ENCODE assay signal across 8 cellular contexts in genomic region chr3:160756907-160757623, GRCh38. TPM values are rescaled to one million over a fixed set of nuclear protein-coding genes. Genes with fewer than 3 reads are reported as not detected.
A peak's percentile ranks its signal among the peaks of the same experiment; 100 is the strongest.
DNase-seq lines count a peak whose midpoint lies in the region; ATAC-seq and TF ChIP-seq lines count a peak whose summit lies in the region.

No MANE protein-coding gene starts in this region.

- ATAC-seq in T-cell (replicated peaks in 1 of 4): no peak
- ATAC-seq in GM21619 (IDR thresholded peaks at IDR 0.05; ENCODE audit: unreplicated experiment): no peak
- no peak for ATAC-seq in GM21528 (IDR thresholded peaks at IDR 0.05; ENCODE audit: low FRiP score, unreplicated experiment)
- ATAC-seq in HG03432 (IDR thresholded peaks at IDR 0.05; ENCODE audit: unreplicated experiment): no peak

- POLR2A ChIA-PET in T-cell (lab: Charles Lee): no interaction called here

- H3K79me2 ChIP-seq in trophoblast cell (ENCODE audit: control insufficient read depth, insufficient read depth, low read length, poor library complexity): peaks cover 3% of the 10 kb centered on the region

- TF ChIP-seq CTCF in glutamatergic neuron (IDR thresholded peaks at IDR 0.05; ENCODE audit: partially characterized antibody, unreplicated experiment): no peak

- H2AFZ ChIP-seq in trophoblast cell (ENCODE audit: insufficient read depth, low read length, poor library complexity): no peak overlapping the region

- H3K27me3 Mint-ChIP-seq in T-cell: peaks cover 11 to 15% of the 10 kb centered on the region in 2 donors
- H3K27me3 Mint-ChIP-seq in glutamatergic neuron (ENCODE audit: unreplicated experiment): peaks cover 19% of the 10 kb centered on the region

- H3K27ac ChIP-seq in trophoblast cell (ENCODE audit: low read depth, low read length): no peak overlapping the region

- H3K18ac ChIP-seq in trophoblast cell (ENCODE audit: low read length): no peak overlapping the region

- no peak overlapping the region for H2BK5ac ChIP-seq in trophoblast cell (ENCODE audit: low read depth, low read length, poor library complexity)

- no CpG with 5 or more reads among the region's 19 CpGs for WGBS in trophoblast cell (ENCODE audit: extremely low coverage, insufficient coverage, insufficient read length)

- H3K4me3 Mint-ChIP-seq in T-cell (peak overlapping the region; percentile 91 to 96 (median 94)), glutamatergic neuron (ENCODE audit: unreplicated experiment) (peak overlapping the region; percentile 99)

- no peak overlapping the region for H3K4ac ChIP-seq in trophoblast cell (ENCODE audit: low read depth, low read length)

- no peaks in the 10 kb centered on the region for H3K36me3 ChIP-seq in trophoblast cell (ENCODE audit: control insufficient read depth in 1 of 2, insufficient read depth in 2 of 2, low read length in 2 of 2)

- H2AK5ac ChIP-seq in trophoblast cell (ENCODE audit: low read length): no peak overlapping the region

- peak overlapping the region; percentile 10 for H3K9ac ChIP-seq in trophoblast cell (ENCODE audit: low read length)

- peaks cover 28 to 38% (median 35%) of the 10 kb centered on the region in 3 donors for H3K4me1 Mint-ChIP-seq in T-cell
- H3K4me1 Mint-ChIP-seq in glutamatergic neuron (ENCODE audit: low read depth, unreplicated experiment): peaks cover 22% of the 10 kb centered on the region

- H3K9me3 Mint-ChIP-seq in T-cell: no peaks in the 10 kb centered on the region
- H3K9me3 Mint-ChIP-seq in glutamatergic neuron (ENCODE audit: unreplicated experiment): peaks cover 24% of the 10 kb centered on the region

- H4K8ac ChIP-seq in trophoblast cell (ENCODE audit: low read depth, low read length): no peak overlapping the region

- H3K14ac ChIP-seq in trophoblast cell (ENCODE audit: low read length): no peak overlapping the region

- no peaks in the 10 kb centered on the region for H3K9me3 ChIP-seq in trophoblast cell (ENCODE audit: insufficient read depth, low read depth, low read length)

- peak overlapping the region; percentile 76 for H3K4me3 ChIP-seq in trophoblast cell (ENCODE audit: low read depth, low read length)

- H2BK12ac ChIP-seq in trophoblast cell (ENCODE audit: low read length): no peak overlapping the region

- H3K4me1 ChIP-seq in trophoblast cell (ENCODE audit: control insufficient read depth in 1 of 2, insufficient read depth in 2 of 2, low read length in 2 of 2): peaks cover 6 to 16% of the 10 kb centered on the region in 2 experiments

- H3K27ac Mint-ChIP-seq in T-cell: no peak overlapping the region
- H3K27ac Mint-ChIP-seq in glutamatergic neuron (ENCODE audit: unreplicated experiment): peak overlapping the region; percentile 97

- CTCF ChIA-PET in T-cell (lab: Charles Lee): interaction anchor here (0.5 to 1.2 kb wide), 3 partner anchors 49 to 78 kb away, joined by 3 to 6 read pairs (median 5); no protein-coding TSS in a partner anchor

- peaks cover 6% of the 10 kb centered on the region for H3K79me1 ChIP-seq in trophoblast cell (ENCODE audit: low read length)

- no peak overlapping the region for H4K91ac ChIP-seq in trophoblast cell (ENCODE audit: low read depth, low read length)

- no peak overlapping the region for H4K12ac ChIP-seq in trophoblast cell (ENCODE audit: low read depth, low read length)

- DNase-seq in DMS79 treated with DMSO at 0.1 percent for 48 hours (lab: John Stamatoyannopoulos, UW) (peak; percentile 43), DMS79 (lab: John Stamatoyannopoulos, UW) (no peak), T-cell (peak in 9 of 34 experiments; percentile 0 to 13 (median 2)), glutamatergic neuron (peak; percentile 39), trophoblast cell (no peak)

- no peak overlapping the region for H3K23ac ChIP-seq in trophoblast cell (ENCODE audit: low read length)

- H3K36me3 Mint-ChIP-seq in T-cell: no peaks in the 10 kb centered on the region
- H3K36me3 Mint-ChIP-seq in glutamatergic neuron (ENCODE audit: unreplicated experiment): no peaks in the 10 kb centered on the region

- H3K4me2 ChIP-seq in trophoblast cell (ENCODE audit: low read length): peak overlapping the region; percentile 81

- H3K27me3 ChIP-seq in trophoblast cell (ENCODE audit: insufficient read depth, low read length): no peaks in the 10 kb centered on the region

- H2BK120ac ChIP-seq in trophoblast cell (ENCODE audit: insufficient read depth, low read length, poor library complexity): no peak overlapping the region

RNA-seq across cellular contexts. Expression of gene PPM1L, which starts 1.0 kb away (rescaled TPM):
- 1 to 10 TPM; 4.8 to 6.4 (median 5.7) TPM for total RNA-seq in T-cell
- total RNA-seq in glutamatergic neuron (ENCODE audit: unreplicated experiment): 81.4 TPM
- 3.1 and 3.4 TPM in 2 replicates for polyA plus RNA-seq in trophoblast cell (2013)

Comparison
In these comparisons a context has a peak if more than half of its experiments do, and no peak if none do; other contexts are left out.
1. DNase-seq: peak in DMS79 treated with DMSO at 0.1 percent for 48 hours (single experiment) and glutamatergic neuron (single experiment); none in DMS79 (single experiment) and trophoblast cell (0 of 2).
2. RNA of gene PPM1L, which starts 1.0 kb away (total RNA-seq): 81.4 TPM in glutamatergic neuron (single experiment); 4.8 to 6.4 TPM in T-cell; every median in the first group is over 10 times any median in the second.